In genomic region chr15:29568840-29569532, GRCh38 we compare ENCODE assay signal across 8 cellular contexts.
A peak's percentile ranks its signal among the peaks of the same experiment; 100 is the strongest.
DNase-seq lines count a peak whose midpoint lies in the region; ATAC-seq and TF ChIP-seq lines count a peak whose summit lies in the region.

No MANE protein-coding gene starts in this region.

- 43% methylated on average over 9 of the region's 9 CpGs for WGBS in suprapubic skin

- H3K4me1 Mint-ChIP-seq in activated naive CD4-positive, alpha-beta T cell treated with anti-CD3 and anti-CD28 coated beads, Interleukin-2, amount 50 U/mL, for 24 hours = peaks cover 10% of the 10 kb centered on the region

- H3K27me3 ChIP-seq in left ventricle myocardium inferior (ENCODE audit: low read depth) (peaks cover 94% of the 10 kb centered on the region), suprapubic skin (peaks cover 64% of the 10 kb centered on the region)

- H3K27ac ChIP-seq in left ventricle myocardium inferior (replicated peaks) (no peak overlapping the region), suprapubic skin (no peak overlapping the region)

- H3K9me3 Mint-ChIP-seq in activated naive CD4-positive, alpha-beta T cell treated with anti-CD3 and anti-CD28 coated beads, Interleukin-2, amount 50 U/mL, for 24 hours = no peaks in the 10 kb centered on the region

- H3K36me3 ChIP-seq in left ventricle myocardium inferior = no peaks in the 10 kb centered on the region
- H3K36me3 ChIP-seq in suprapubic skin = no peaks in the 10 kb centered on the region

- peaks cover 2% of the 10 kb centered on the region for H3K36me3 Mint-ChIP-seq in activated naive CD4-positive, alpha-beta T cell treated with anti-CD3 and anti-CD28 coated beads, Interleukin-2, amount 50 U/mL, for 24 hours

- TF ChIP-seq CTCF in left ventricle myocardium inferior (IDR thresholded peaks at IDR 0.05; ENCODE audit: borderline replicate concordance) = peak; percentile 40
- TF ChIP-seq CTCF in suprapubic skin (IDR thresholded peaks at IDR 0.05) = peak; percentile 5 to 10

- no peak overlapping the region for H3K27ac Mint-ChIP-seq in activated naive CD4-positive, alpha-beta T cell treated with anti-CD3 and anti-CD28 coated beads, Interleukin-2, amount 50 U/mL, for 24 hours

- peak overlapping the region; percentile 53 for H3K4me3 Mint-ChIP-seq in activated naive CD4-positive, alpha-beta T cell treated with anti-CD3 and anti-CD28 coated beads, Interleukin-2, amount 50 U/mL, for 24 hours

- no peaks in the 10 kb centered on the region for H3K9me3 ChIP-seq in left ventricle myocardium inferior (replicated peaks)
- no peaks in the 10 kb centered on the region for H3K9me3 ChIP-seq in suprapubic skin

- H3K27me3 Mint-ChIP-seq in activated naive CD4-positive, alpha-beta T cell treated with anti-CD3 and anti-CD28 coated beads, Interleukin-2, amount 50 U/mL, for 24 hours = peaks cover 42% of the 10 kb centered on the region

- intact Hi-C loops in left ventricle myocardium inferior (cut with micrococcal nuclease) = no loop called here

- no peak for TF ChIP-seq EP300 in suprapubic skin (IDR thresholded peaks at IDR 0.05)

- no peak for DNase-seq in activated naive CD4-positive, alpha-beta T cell treated with anti-CD3 and anti-CD28 coated beads, Interleukin-2, amount 50 U/mL, for 16 hours
- DNase-seq in NCI-H774 (lab: John Stamatoyannopoulos, UW) (peak; percentile 18), left ventricle myocardium inferior (no peak), suprapubic skin (ENCODE audit: low spot score in 2 of 2) (no peak), hepatic stellate cell (ENCODE audit: low spot score) (no peak)

- ATAC-seq in HG03280 (IDR thresholded peaks at IDR 0.05; ENCODE audit: unreplicated experiment) = no peak
- ATAC-seq in HG03025 (IDR thresholded peaks at IDR 0.05; ENCODE audit: low FRiP score, unreplicated experiment) = no peak

- peaks cover 24% of the 10 kb centered on the region for H3K4me1 ChIP-seq in left ventricle myocardium inferior
- peaks cover 18% of the 10 kb centered on the region for H3K4me1 ChIP-seq in suprapubic skin

- H3K4me3 ChIP-seq in left ventricle myocardium inferior (peak overlapping the region; percentile 63), suprapubic skin (no peak overlapping the region)

- no peak for TF ChIP-seq POLR2A in suprapubic skin (IDR thresholded peaks at IDR 0.05)
